17 cellular contexts compared by ENCODE assay signal in the genomic region with DNA sequence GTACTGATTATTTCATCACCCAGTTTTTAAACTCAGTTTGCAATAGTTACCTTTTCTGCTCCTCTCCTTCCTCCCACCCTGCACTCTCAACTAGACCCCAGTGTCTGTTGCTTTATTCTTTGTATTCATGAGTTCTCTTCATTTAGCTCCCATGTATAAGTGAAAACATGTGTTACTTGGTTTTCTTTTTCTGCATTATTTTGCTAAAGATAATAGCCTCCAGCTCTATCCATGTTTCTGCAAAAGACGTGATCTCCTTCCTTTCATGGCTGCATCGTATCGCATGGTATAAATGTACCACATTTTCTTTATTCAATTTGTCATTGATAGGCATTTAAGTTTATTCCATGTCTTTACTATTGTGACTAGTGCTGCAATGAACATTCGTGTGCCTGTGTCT.
DNase-seq lines count a peak whose midpoint lies in the region; ATAC-seq, FAIRE-seq and TF ChIP-seq lines count a peak whose summit lies in the region.
"Had no signal": no experiment of that assay in that cellular context is flagged by ENCODE, and none has a peak within 500 bp of the region (broad histone marks: within the 10 kb centered on the region; RNA-seq: fewer than 3 reads in every experiment).

No MANE protein-coding gene starts in this region.

- DNase-seq in EH (ENCODE audit: low read depth) (peak; percentile 47), SK-N-MC (ENCODE audit: low read depth, low spot score) (peak; percentile 63), dedifferentiated amniotic fluid mesenchymal stem cell (ENCODE audit: extremely low spot score) (peak; percentile 20), osteocyte (ENCODE audit: extremely low spot score, unreplicated experiment) (no peak), urothelium cell line (ENCODE audit: low spot score) (no peak), HUDEP-2 (lab: John Stamatoyannopoulos, UW; ENCODE audit: unreplicated experiment in 76 of 76) (no peak)
- DNase-seq: ACHN; C1 segment of cervical spinal cord; Calu3; CD4-positive, alpha-beta T cell; DMS 273 treated with DMSO at 0.1 percent for 48 hours had no signal

- peaks cover 29% of the 10 kb centered on the region for H3K9me3 Mint-ChIP-seq in osteocyte (ENCODE audit: unreplicated experiment)
- no peaks in the 10 kb centered on the region for H3K9me3 Mint-ChIP-seq in stimulated activated memory B cell treated with anti-CD40 and anti-IgM and Interleukin-4, amounts not matched to agents 10 μg/mL and 1 μg/mL and 100 μg/mL, for 72 hours

- H3K9me3 ChIP-seq in SK-N-MC (ENCODE audit: low read depth, low read length) = peaks cover 7% of the 10 kb centered on the region; the same call in 1 of the 2 replicates

- no peaks in the 10 kb centered on the region for H3K36me3 ChIP-seq in SK-N-MC (ENCODE audit: insufficient read depth, low read length)

- peaks cover 36% of the 10 kb centered on the region for H3K4me1 Mint-ChIP-seq in osteocyte (ENCODE audit: unreplicated experiment)
- H3K4me1 Mint-ChIP-seq in stimulated activated memory B cell treated with anti-CD40 and anti-IgM and Interleukin-4, amounts not matched to agents 10 μg/mL and 1 μg/mL and 100 μg/mL, for 72 hours = no peaks in the 10 kb centered on the region
- H3K4me1 Mint-ChIP-seq: B cell had no signal

- peaks cover 9% of the 10 kb centered on the region for H3K36me3 Mint-ChIP-seq in osteocyte (ENCODE audit: unreplicated experiment)
- no peaks in the 10 kb centered on the region for H3K36me3 Mint-ChIP-seq in stimulated activated memory B cell treated with anti-CD40 and anti-IgM and Interleukin-4, amounts not matched to agents 10 μg/mL and 1 μg/mL and 100 μg/mL, for 72 hours

- no peaks in the 10 kb centered on the region for H3K27me3 Mint-ChIP-seq in osteocyte (ENCODE audit: unreplicated experiment)
- H3K27me3 Mint-ChIP-seq in stimulated activated memory B cell treated with anti-CD40 and anti-IgM and Interleukin-4, amounts not matched to agents 10 μg/mL and 1 μg/mL and 100 μg/mL, for 72 hours = no peaks in the 10 kb centered on the region
- H3K27me3 Mint-ChIP-seq: B cell; CD4-positive, alpha-beta T cell had no signal

- TF ChIP-seq CTCF in osteocyte (IDR thresholded peaks at IDR 0.05) = no peak

- FAIRE-seq in urothelium cell line (lab: Jason Lieb, UNC) = no peak
- FAIRE-seq: GM12878, GM18507, H54 had no signal

- H3K9ac ChIP-seq in SK-N-MC (ENCODE audit: insufficient read length) = peak overlapping the region; percentile 6

- no peak overlapping the region for H3K4me3 Mint-ChIP-seq in osteocyte (ENCODE audit: unreplicated experiment)
- no peak overlapping the region for H3K4me3 Mint-ChIP-seq in stimulated activated memory B cell treated with anti-CD40 and anti-IgM and Interleukin-4, amounts not matched to agents 10 μg/mL and 1 μg/mL and 100 μg/mL, for 72 hours
- H3K4me3 Mint-ChIP-seq: B cell; CD4-positive, alpha-beta T cell had no signal

- H3K27ac Mint-ChIP-seq in osteocyte (ENCODE audit: unreplicated experiment) = peak overlapping the region; percentile 58
- H3K27ac Mint-ChIP-seq in stimulated activated memory B cell treated with anti-CD40 and anti-IgM and Interleukin-4, amounts not matched to agents 10 μg/mL and 1 μg/mL and 100 μg/mL, for 72 hours = no peak overlapping the region
- H3K27ac Mint-ChIP-seq: B cell; CD4-positive, alpha-beta T cell had no signal

- no peak for ATAC-seq in stimulated activated memory B cell treated with anti-CD40 and anti-IgM and Interleukin-4, amounts not matched to agents 10 μg/mL and 1 μg/mL and 100 μg/mL, for 72 hours
- ATAC-seq: GM12878, HCT116 had no signal

- H3K4me3 ChIP-seq in SK-N-MC = peak overlapping the region; percentile 70
- H3K4me3 ChIP-seq: GM12878 had no signal

- peak overlapping the region; percentile 73 for H3K27ac ChIP-seq in SK-N-MC

Comparison
In these comparisons a context has a peak if more than half of its experiments do, and no peak if none do; other contexts are left out.
1. DNase-seq: peak in EH (single experiment), SK-N-MC (single experiment) and dedifferentiated amniotic fluid mesenchymal stem cell (single experiment); none in osteocyte (single experiment), urothelium cell line (single experiment) and HUDEP-2 (0 of 76).